ENCODE assay signal across 14 cellular contexts in genomic region chr9:12972608-12973589, GRCh38.
A peak's percentile ranks its signal among the peaks of the same experiment; 100 is the strongest.
DNase-seq lines count a peak whose midpoint lies in the region; ATAC-seq, FAIRE-seq and TF ChIP-seq lines count a peak whose summit lies in the region.
"Had no signal": no experiment of that assay in that cellular context is flagged by ENCODE, and none has a peak within 500 bp of the region (broad histone marks: within the 10 kb centered on the region; RNA-seq: fewer than 3 reads in every experiment).

No MANE protein-coding gene starts in this region.

- peak; percentile 82 for ATAC-seq in Right ventricle myocardium superior (ENCODE audit: poor library complexity)
- no peak for ATAC-seq in activated T-cell treated with anti-CD3 and anti-CD28 coated beads, Interleukin-2, amount 50 U/mL, for 72 hours (replicated peaks in 1 of 2)
- ATAC-seq: CD8-positive, alpha-beta T cell; stimulated activated memory B cell treated with anti-CD40 and anti-IgM and Interleukin-4, amounts not matched to agents 10 μg/mL and 1 μg/mL and 100 μg/mL, for 72 hours had no signal

- no peak for FAIRE-seq in urothelium cell line (lab: Jason Lieb, UNC)

- no peak for TF ChIP-seq CTCF in coronary artery (IDR thresholded peaks at IDR 0.05)

- intact Hi-C loops in Right ventricle myocardium superior (cut with DNase I), result loop anchor here (10.0 kb wide), 1 partner anchor 62 kb away; no protein-coding TSS in a partner anchor

- H3K9ac ChIP-seq in SK-N-MC (ENCODE audit: insufficient read length), result no peak overlapping the region
- H3K9ac ChIP-seq: KMS-11 had no signal

- H3K4me3 ChIP-seq in SK-N-MC (peak overlapping the region; percentile 6; the same call in 1 of the 2 replicates), coronary artery (no peak overlapping the region)

- H3K27ac Mint-ChIP-seq in activated T-cell treated with anti-CD3 and anti-CD28 coated beads, Interleukin-2, amount 50 U/mL, for 72 hours, result no peak overlapping the region
- H3K27ac Mint-ChIP-seq: activated B cell treated with CpG ODN at 0.5 μM for 24 hours; CD8-positive, alpha-beta T cell; stimulated activated memory B cell treated with anti-CD40 and anti-IgM and Interleukin-4, amounts not matched to agents 10 μg/mL and 1 μg/mL and 100 μg/mL, for 72 hours had no signal

- no peaks in the 10 kb centered on the region for H3K27me3 Mint-ChIP-seq in activated T-cell treated with anti-CD3 and anti-CD28 coated beads, Interleukin-2, amount 50 U/mL, for 72 hours (ENCODE audit: low read depth)
- H3K27me3 Mint-ChIP-seq: activated B cell treated with CpG ODN at 0.5 μM for 24 hours; stimulated activated memory B cell treated with anti-CD40 and anti-IgM and Interleukin-4, amounts not matched to agents 10 μg/mL and 1 μg/mL and 100 μg/mL, for 72 hours had no signal

- no peaks in the 10 kb centered on the region for H3K36me3 Mint-ChIP-seq in activated T-cell treated with anti-CD3 and anti-CD28 coated beads, Interleukin-2, amount 50 U/mL, for 72 hours (ENCODE audit: insufficient read depth in 2 of 2)
- H3K36me3 Mint-ChIP-seq: CD8-positive, alpha-beta T cell; stimulated activated memory B cell treated with anti-CD40 and anti-IgM and Interleukin-4, amounts not matched to agents 10 μg/mL and 1 μg/mL and 100 μg/mL, for 72 hours had no signal

- peaks cover 3% of the 10 kb centered on the region; the same call in 1 of the 2 replicates for H3K9me3 ChIP-seq in SK-N-MC (ENCODE audit: low read depth, low read length)

- no peaks in the 10 kb centered on the region for H3K36me3 ChIP-seq in SK-N-MC (ENCODE audit: insufficient read depth, low read length)

- H3K27ac ChIP-seq in SK-N-MC (peak overlapping the region; percentile 48; the same call in 1 of the 2 replicates), coronary artery (peak overlapping the region in 1 of 2 donors; percentile 43)
- H3K27ac ChIP-seq: KMS-11 had no signal

- H3K9me3 Mint-ChIP-seq in activated T-cell treated with anti-CD3 and anti-CD28 coated beads, Interleukin-2, amount 50 U/mL, for 72 hours, result peaks cover 2 to 3% of the 10 kb centered on the region in 2 donors
- H3K9me3 Mint-ChIP-seq: activated B cell treated with CpG ODN at 0.5 μM for 24 hours had no signal

- no peaks in the 10 kb centered on the region for H3K4me1 Mint-ChIP-seq in activated T-cell treated with anti-CD3 and anti-CD28 coated beads, Interleukin-2, amount 50 U/mL, for 72 hours (ENCODE audit: low read depth)
- H3K4me1 Mint-ChIP-seq: activated B cell treated with CpG ODN at 0.5 μM for 24 hours; stimulated activated memory B cell treated with anti-CD40 and anti-IgM and Interleukin-4, amounts not matched to agents 10 μg/mL and 1 μg/mL and 100 μg/mL, for 72 hours had no signal

- H3K4me3 Mint-ChIP-seq in activated T-cell treated with anti-CD3 and anti-CD28 coated beads, Interleukin-2, amount 50 U/mL, for 72 hours, result no peak overlapping the region
- H3K4me3 Mint-ChIP-seq: activated B cell treated with CpG ODN at 0.5 μM for 24 hours; CD8-positive, alpha-beta T cell; stimulated activated memory B cell treated with anti-CD40 and anti-IgM and Interleukin-4, amounts not matched to agents 10 μg/mL and 1 μg/mL and 100 μg/mL, for 72 hours had no signal

- DNase-seq in C1 segment of cervical spinal cord (lab: John Stamatoyannopoulos, UW) (peak in 11 of 14 donors; percentile 1 to 49 (median 25)), SK-N-MC (ENCODE audit: low read depth, low spot score) (no peak), Right ventricle myocardium superior (peak; percentile 43), occipital lobe (lab: John Stamatoyannopoulos, UW) (peak; percentile 25), SIG-M5 (lab: John Stamatoyannopoulos, UW) (no peak), urothelium cell line (ENCODE audit: low spot score) (no peak), coronary artery (ENCODE audit: low spot score) (no peak)
- DNase-seq in activated T-cell treated with anti-CD3 and anti-CD28 coated beads, Interleukin-2, amount 50 U/mL, for 72 hours, result no peak
- DNase-seq: activated B cell treated with CpG ODN at 0.5 μM for 24 hours; activated gamma-delta T cell treated with Interleukin-2 at 50 U/mL for 16 hours; CD8-positive, alpha-beta T cell; kidney glomerular epithelial cell had no signal

Comparison
In these comparisons a context has a peak if more than half of its experiments do, and no peak if none do; other contexts are left out.
1. DNase-seq: peak in C1 segment of cervical spinal cord (11 of 14), Right ventricle myocardium superior (single experiment) and occipital lobe (single experiment); none in SK-N-MC (single experiment), SIG-M5 (single experiment), activated T-cell treated with anti-CD3 and anti-CD28 coated beads, Interleukin-2, amount 50 U/mL, for 72 hours (0 of 2), urothelium cell line (single experiment) and coronary artery (single experiment).